Comparison of ENCODE assay signal across 8 cellular contexts in the genomic region with DNA sequence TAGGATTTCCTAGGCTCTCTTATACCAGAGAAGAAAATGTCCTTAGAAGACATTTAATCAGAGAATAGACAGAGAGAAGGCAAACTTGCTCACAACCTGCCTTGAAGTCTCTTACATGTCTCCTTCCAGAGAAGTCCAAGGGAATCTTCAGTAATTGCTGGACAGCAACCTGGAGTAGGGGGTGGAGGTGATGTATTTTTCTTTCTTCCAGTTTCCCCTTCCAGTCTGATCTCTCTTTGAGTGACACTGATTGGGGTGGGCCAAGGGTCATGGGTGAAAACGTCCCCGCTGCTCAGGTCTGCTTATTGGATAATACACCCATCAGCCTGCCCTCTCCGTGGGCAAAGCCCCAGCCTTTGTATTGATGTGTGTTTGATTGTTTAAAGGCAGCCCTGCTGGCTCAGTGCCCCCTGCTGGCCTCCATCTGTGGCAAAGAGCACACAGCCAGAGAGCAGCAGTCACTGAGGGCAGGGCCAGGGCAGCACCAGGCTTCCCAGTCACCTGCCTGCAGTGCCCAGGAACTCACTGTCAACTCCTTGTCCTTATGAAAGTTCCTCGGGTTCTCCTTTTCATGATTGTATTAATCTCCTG.
DNase-seq lines count a peak whose midpoint lies in the region; ATAC-seq lines count a peak whose summit lies in the region.

No MANE protein-coding gene starts in this region.

- ATAC-seq in GM21381 (IDR thresholded peaks at IDR 0.05; ENCODE audit: unreplicated experiment) (no peak), GM19351 (IDR thresholded peaks at IDR 0.05; ENCODE audit: unreplicated experiment) (no peak), GM21367 (IDR thresholded peaks at IDR 0.05; ENCODE audit: unreplicated experiment) (no peak)

- DNase-seq in ELR (ENCODE audit: low read depth) = peak; percentile 54
- DNase-seq in NCI-H526 (lab: John Stamatoyannopoulos, UW) = peak; percentile 41 to 76
- DNase-seq in activated T-cell treated with anti-CD3 and anti-CD28 coated beads for 1 hour (ENCODE audit: low read depth) = peak; percentile 44
- DNase-seq in germinal center (ENCODE audit: low spot score) = peak; percentile 66
- DNase-seq in stimulated activated CD4-positive, alpha-beta T cell treated with anti-CD3 and anti-CD28 coated beads, TNF-alpha, amount 100 ng/mL, for 24 hours (ENCODE audit: low read depth in 3 of 3) = peak in 2 of 3 experiments; percentile 15 to 46
